ENCODE assay signal across 1 cellular context in the genomic region with DNA sequence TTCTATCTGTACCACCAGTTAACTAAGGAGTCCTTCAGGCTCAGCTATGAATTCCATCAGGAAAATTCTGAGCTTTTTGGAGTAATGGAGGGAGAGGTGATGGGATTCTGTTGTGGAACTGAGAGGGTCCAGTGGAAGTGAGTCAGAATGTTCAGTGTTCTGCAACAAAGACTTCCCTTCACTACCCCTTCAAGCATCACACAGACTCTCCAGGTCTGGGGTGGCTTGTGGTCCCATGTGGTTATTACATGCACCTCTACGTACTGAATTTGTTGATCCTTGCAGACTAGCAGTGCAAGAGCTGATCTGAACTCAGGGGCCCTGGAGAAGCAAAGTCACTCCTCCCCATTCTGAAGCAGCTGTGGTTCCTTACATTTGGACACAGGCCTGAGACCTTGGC.
TF ChIP-seq lines count a peak whose summit lies in the region.

No MANE protein-coding gene starts in this region.

TF ChIP-seq in GM12878, 131 proteins besides CTCF, POLR2A, EP300 and RAD21 (continued from another document):
- TF ChIP-seq SIN3A (IDR thresholded peaks at IDR 0.05; ENCODE audit: low read depth, low read length) = no peak
- TF ChIP-seq JUNB (IDR thresholded peaks at IDR 0.05) = no peak
- TF ChIP-seq RUNX3 (IDR thresholded peaks at IDR 0.05; ENCODE audit: low read length) = peak; percentile 71
- TF ChIP-seq CBX5 (IDR thresholded peaks at IDR 0.05; ENCODE audit: low read depth) = no peak
- no peak for TF ChIP-seq RELA (IDR thresholded peaks at IDR 0.05; ENCODE audit: borderline replicate concordance, partially characterized antibody)
- TF ChIP-seq SPI1 (IDR thresholded peaks at IDR 0.05; ENCODE audit: borderline replicate concordance, insufficient read depth, low read depth, low read length) = peak; percentile 35; the same call in 1 of the 2 replicates
